ENCODE assay signal across 20 cellular contexts in genomic region chr16:15495898-15496297, GRCh38.
DNase-seq lines count a peak whose midpoint lies in the region; ATAC-seq and TF ChIP-seq lines count a peak whose summit lies in the region.
"Had no signal": no experiment of that assay in that cellular context is flagged by ENCODE, and none has a peak within 500 bp of the region (broad histone marks: within the 10 kb centered on the region; RNA-seq: fewer than 3 reads in every experiment).

No MANE protein-coding gene starts in this region.

- TF ChIP-seq CTCF in nephron progenitor cell (IDR thresholded peaks at IDR 0.05) = no peak

- H3K9me3 Mint-ChIP-seq in activated T-cell treated with anti-CD3 and anti-CD28 coated beads, Interleukin-2, amount 50 U/mL, for 72 hours = peaks cover 3% of the 10 kb centered on the region in 2 donors
- H3K9me3 Mint-ChIP-seq in activated naive CD8-positive, alpha-beta T cell treated with anti-CD3 and anti-CD28 coated beads for 36 hours = peaks cover 3% of the 10 kb centered on the region
- H3K9me3 Mint-ChIP-seq in nephron progenitor cell = peaks cover 7% of the 10 kb centered on the region

- peaks cover 8% of the 10 kb centered on the region for H3K27me3 Mint-ChIP-seq in activated T-cell treated with anti-CD3 and anti-CD28 coated beads, Interleukin-2, amount 50 U/mL, for 72 hours (ENCODE audit: low read depth)
- no peaks in the 10 kb centered on the region for H3K27me3 Mint-ChIP-seq in activated naive CD8-positive, alpha-beta T cell treated with anti-CD3 and anti-CD28 coated beads for 36 hours
- H3K27me3 Mint-ChIP-seq in nephron progenitor cell (ENCODE audit: low read depth, poor library complexity) = peaks cover 4% of the 10 kb centered on the region
- H3K27me3 Mint-ChIP-seq: B cell had no signal

- ATAC-seq in activated T-cell treated with anti-CD3 and anti-CD28 coated beads, Interleukin-2, amount 50 U/mL, for 72 hours (replicated peaks in 1 of 2) = peak; percentile 29 to 32

- H3K27ac Mint-ChIP-seq in activated T-cell treated with anti-CD3 and anti-CD28 coated beads, Interleukin-2, amount 50 U/mL, for 72 hours = peak overlapping the region; percentile 0
- H3K27ac Mint-ChIP-seq in activated naive CD8-positive, alpha-beta T cell treated with anti-CD3 and anti-CD28 coated beads for 36 hours = peak overlapping the region; percentile 7
- peak overlapping the region; percentile 1 for H3K27ac Mint-ChIP-seq in nephron progenitor cell
- H3K27ac Mint-ChIP-seq: B cell, CD14-positive monocyte had no signal

- no peak for DNase-seq in activated T-cell treated with anti-CD3 and anti-CD28 coated beads, Interleukin-2, amount 50 U/mL, for 72 hours
- DNase-seq in activated T-cell treated with anti-CD3 and anti-CD28 coated beads for 4 hours (no peak), nephron progenitor cell (no peak), mucosa of gallbladder (ENCODE audit: low spot score) (no peak), hepatic stellate cell (ENCODE audit: low spot score) (no peak), NCI-H82 (lab: John Stamatoyannopoulos, UW) (no peak)
- DNase-seq in activated naive CD8-positive, alpha-beta T cell treated with anti-CD3 and anti-CD28 coated beads for 36 hours = no peak
- DNase-seq: DMS53, GDM1, H7, NCI-H1105, NCI-H146, NCI-H2029, NCI-H2227 treated with DMSO at 0.1 percent for 48 hours, NCI-H510A treated with DMSO at 0.1 percent for 48 hours, NCI-H774, Peyer's patch, SJCRH30 had no signal

- peaks cover 0 to 4% of the 10 kb centered on the region in 2 donors for H3K36me3 Mint-ChIP-seq in activated T-cell treated with anti-CD3 and anti-CD28 coated beads, Interleukin-2, amount 50 U/mL, for 72 hours (ENCODE audit: insufficient read depth in 2 of 2)
- peaks cover 20% of the 10 kb centered on the region for H3K36me3 Mint-ChIP-seq in activated naive CD8-positive, alpha-beta T cell treated with anti-CD3 and anti-CD28 coated beads for 36 hours
- H3K36me3 Mint-ChIP-seq in nephron progenitor cell (ENCODE audit: low read depth) = peaks cover 20% of the 10 kb centered on the region
- H3K36me3 Mint-ChIP-seq: CD14-positive monocyte had no signal

- no peak overlapping the region for H3K4me3 Mint-ChIP-seq in activated T-cell treated with anti-CD3 and anti-CD28 coated beads, Interleukin-2, amount 50 U/mL, for 72 hours
- no peak overlapping the region for H3K4me3 Mint-ChIP-seq in activated naive CD8-positive, alpha-beta T cell treated with anti-CD3 and anti-CD28 coated beads for 36 hours
- H3K4me3 Mint-ChIP-seq in nephron progenitor cell = no peak overlapping the region
- H3K4me3 Mint-ChIP-seq: B cell, CD14-positive monocyte had no signal

- H3K4me1 Mint-ChIP-seq in activated T-cell treated with anti-CD3 and anti-CD28 coated beads, Interleukin-2, amount 50 U/mL, for 72 hours (ENCODE audit: low read depth) = peaks cover 32% of the 10 kb centered on the region
- H3K4me1 Mint-ChIP-seq in activated naive CD8-positive, alpha-beta T cell treated with anti-CD3 and anti-CD28 coated beads for 36 hours = peaks cover 35% of the 10 kb centered on the region
- H3K4me1 Mint-ChIP-seq in nephron progenitor cell = peaks cover 52% of the 10 kb centered on the region
